ENCODE assay signal across 10 cellular contexts in genomic region chr16:72938426-72939164, GRCh38.
A peak's percentile ranks its signal among the peaks of the same experiment; 100 is the strongest.
DNase-seq lines count a peak whose midpoint lies in the region; ATAC-seq and TF ChIP-seq lines count a peak whose summit lies in the region.
"Had no signal": no experiment of that assay in that cellular context is flagged by ENCODE, and none has a peak within 500 bp of the region (broad histone marks: within the 10 kb centered on the region; RNA-seq: fewer than 3 reads in every experiment).

No MANE protein-coding gene starts in this region.

- H3K9me3 ChIP-seq in stomach: no peaks in the 10 kb centered on the region

- no peaks in the 10 kb centered on the region for H3K27me3 Mint-ChIP-seq in MCF 10A (ENCODE audit: insufficient read depth, unreplicated experiment)
- no peaks in the 10 kb centered on the region for H3K27me3 Mint-ChIP-seq in activated CD4-positive, alpha-beta T cell treated with anti-CD3 and anti-CD28 coated beads for 36 hours

- WGBS in stomach, 5 donors: 57 to 76% (median 70%) methylated on average over 19 of the region's 19 CpGs

- no peak overlapping the region for H3K4me3 Mint-ChIP-seq in MCF 10A (ENCODE audit: unreplicated experiment)
- no peak overlapping the region for H3K4me3 Mint-ChIP-seq in activated CD4-positive, alpha-beta T cell treated with anti-CD3 and anti-CD28 coated beads for 36 hours

- BruUV-seq in MCF 10A (replicated peaks; lab: Mats Ljungman, UMichigan): no TSS peak

- intact Hi-C loops in MCF 10A (cut with micrococcal nuclease) (no loop called here), left colon (cut with DNase I, micrococcal nuclease) (loop anchor here in 1 of 2 donors (10.0 kb wide), 1 partner anchor 96 kb away; no protein-coding TSS in a partner anchor), stomach (cut with DNase I; ENCODE audit: low total_unique reads) (no loop called here)
- intact Hi-C loops in activated CD4-positive, alpha-beta T cell treated with anti-CD3 and anti-CD28 coated beads for 36 hours (cut with DNase I, micrococcal nuclease): no loop called here

- TF ChIP-seq EP300 in stomach (IDR thresholded peaks at IDR 0.05): no peak

- H3K27me3 ChIP-seq in stomach: no peaks in the 10 kb centered on the region

- POLR2A ChIA-PET in MCF 10A (lab: Yijun Ruan, JAX): interaction anchor here (0.6 to 1.4 kb wide), 5 partner anchors 14 to 937 kb away, joined by 3 to 4 read pairs (median 3); no protein-coding TSS in a partner anchor
- POLR2A ChIA-PET in activated CD4-positive, alpha-beta T cell treated with anti-CD3 and anti-CD28 coated beads for 36 hours (lab: Charles Lee): no interaction called here

- no peaks in the 10 kb centered on the region for H3K9me3 Mint-ChIP-seq in MCF 10A (ENCODE audit: unreplicated experiment)
- H3K9me3 Mint-ChIP-seq in activated CD4-positive, alpha-beta T cell treated with anti-CD3 and anti-CD28 coated beads for 36 hours (ENCODE audit: low read depth): no peaks in the 10 kb centered on the region

- TF ChIP-seq CTCF in MCF 10A (IDR thresholded peaks at IDR 0.05; ENCODE audit: unreplicated experiment) (no peak), stomach (IDR thresholded peaks at IDR 0.05) (no peak)

- CTCF ChIA-PET in MCF 10A (lab: Yijun Ruan, JAX): interaction anchor here (0.5 to 1.6 kb wide), 5 partner anchors 13 to 460 kb away, joined by 3 to 4 read pairs (median 3); no protein-coding TSS in a partner anchor
- CTCF ChIA-PET in activated CD4-positive, alpha-beta T cell treated with anti-CD3 and anti-CD28 coated beads for 36 hours (lab: Charles Lee): interaction anchor here (0.7 kb wide), 1 partner anchor 427 kb away, joined by 3 read pairs; no protein-coding TSS in a partner anchor

- peaks cover 31% of the 10 kb centered on the region for H3K4me1 Mint-ChIP-seq in MCF 10A (ENCODE audit: insufficient read depth, unreplicated experiment)
- no peaks in the 10 kb centered on the region for H3K4me1 Mint-ChIP-seq in activated CD4-positive, alpha-beta T cell treated with anti-CD3 and anti-CD28 coated beads for 36 hours

- no peaks in the 10 kb centered on the region for H3K36me3 ChIP-seq in stomach

- no peak overlapping the region for H3K27ac Mint-ChIP-seq in MCF 10A (ENCODE audit: low read depth, unreplicated experiment)
- no peak overlapping the region for H3K27ac Mint-ChIP-seq in activated CD4-positive, alpha-beta T cell treated with anti-CD3 and anti-CD28 coated beads for 36 hours

- H3K36me3 Mint-ChIP-seq in MCF 10A (ENCODE audit: insufficient read depth, unreplicated experiment): peaks cover 15% of the 10 kb centered on the region
- no peaks in the 10 kb centered on the region for H3K36me3 Mint-ChIP-seq in activated CD4-positive, alpha-beta T cell treated with anti-CD3 and anti-CD28 coated beads for 36 hours (ENCODE audit: low read depth)

- H3K4me1 ChIP-seq in stomach: peaks cover 17 to 59% (median 46%) of the 10 kb centered on the region in 4 donors

- ATAC-seq in left colon (peak; percentile 31), GM18870 (IDR thresholded peaks at IDR 0.05; ENCODE audit: unreplicated experiment) (no peak), HG02678 (IDR thresholded peaks at IDR 0.05; ENCODE audit: unreplicated experiment) (no peak)
- ATAC-seq in activated CD4-positive, alpha-beta T cell treated with anti-CD3 and anti-CD28 coated beads for 36 hours: no peak
- no peak for ATAC-seq in stimulated activated naive CD8-positive, alpha-beta T cell treated with anti-CD3 and anti-CD28 coated beads, Interleukin-15, Interleukin-2, amounts not matched to agents 100 U/mL and 50 U/mL, for 24 hours

- H3K4me3 ChIP-seq in stomach: no peak overlapping the region

- TF ChIP-seq POLR2A in stomach (IDR thresholded peaks at IDR 0.05): no peak

- DNase-seq in HT1080 (ENCODE audit: low read depth): peak; percentile 46
- DNase-seq in MCF 10A (ENCODE audit: unreplicated experiment): peak; percentile 72
- DNase-seq in left colon: peak; percentile 66 to 67
- peak; percentile 46 for DNase-seq in stomach
- DNase-seq in activated CD4-positive, alpha-beta T cell treated with anti-CD3 and anti-CD28 coated beads for 36 hours: no peak
- DNase-seq in stimulated activated naive CD8-positive, alpha-beta T cell treated with anti-CD3 and anti-CD28 coated beads, Interleukin-15, Interleukin-2, amounts not matched to agents 100 U/mL and 50 U/mL, for 24 hours: no peak
- DNase-seq: activated CD4-positive, alpha-beta T cell treated with anti-CD3 and anti-CD28 coated beads, Interleukin-2, amount 50 U/mL, for 1 hour had no signal

- peak overlapping the region; percentile 35 to 79 (median 77) for H3K27ac ChIP-seq in stomach
- H3K27ac ChIP-seq: KMS-11 had no signal

Comparison
In these comparisons a context has a peak if more than half of its experiments do, and no peak if none do; other contexts are left out.
1. DNase-seq: peak in HT1080 (single experiment), MCF 10A (single experiment), left colon (2 of 2) and stomach (single experiment); none in activated CD4-positive, alpha-beta T cell treated with anti-CD3 and anti-CD28 coated beads for 36 hours (single experiment) and stimulated activated naive CD8-positive, alpha-beta T cell treated with anti-CD3 and anti-CD28 coated beads, Interleukin-15, Interleukin-2, amounts not matched to agents 100 U/mL and 50 U/mL, for 24 hours (single experiment).